In the genomic region with DNA sequence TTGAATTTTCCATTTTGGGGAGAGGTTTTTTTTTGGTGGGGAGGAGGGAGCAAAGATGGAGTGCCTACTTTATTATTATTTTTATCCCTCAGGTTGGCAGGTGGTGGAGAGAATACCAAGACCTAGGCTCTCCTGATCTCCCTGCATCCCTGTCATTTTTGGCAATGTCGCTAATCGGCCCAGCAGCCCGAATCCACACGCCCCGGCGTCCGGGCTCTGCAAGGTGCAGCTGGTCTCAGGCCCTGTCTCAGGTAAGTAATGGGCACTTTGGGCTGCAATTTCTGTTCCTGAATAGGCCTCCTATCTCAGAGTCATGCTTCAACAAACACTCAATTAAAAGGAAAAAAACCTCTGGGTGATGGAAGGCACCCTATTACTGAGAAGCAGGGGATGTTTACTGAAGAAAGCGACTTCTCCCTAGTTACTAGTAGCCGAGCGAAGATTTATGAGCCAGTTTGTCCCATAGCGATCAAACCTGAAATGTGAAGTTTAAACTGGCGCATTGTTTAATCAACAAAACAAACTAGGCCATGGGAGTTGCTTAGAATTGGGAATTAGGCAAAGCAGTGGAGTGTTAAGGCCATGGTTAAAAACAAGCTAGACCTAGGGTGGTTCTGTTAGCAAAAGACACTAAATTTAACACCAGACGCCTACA, we compare ENCODE assay signal across 29 cellular contexts.
"Had no signal": no experiment of that assay in that cellular context is flagged by ENCODE, and none has a peak within 500 bp of the region (broad histone marks: within the 10 kb centered on the region; RNA-seq: fewer than 3 reads in every experiment).

No MANE protein-coding gene starts in this region.

- H3K36me3 ChIP-seq: brain microvascular endothelial cell, colonic mucosa, right lobe of liver, suprapubic skin, transverse colon, uterus, WERI-Rb-1 had no signal

- H3K9me3 ChIP-seq: colonic mucosa, right lobe of liver, suprapubic skin, transverse colon, uterus had no signal

- H3K9me3 Mint-ChIP-seq: central memory CD8-positive, alpha-beta T cell; endodermal cell; nephron progenitor cell; stimulated activated naive CD8-positive, alpha-beta T cell treated with anti-CD3 and anti-CD28 coated beads, Interleukin-15, Interleukin-2, amounts not matched to agents 100 ng/mL and 50 ng/mL, for 24 hours had no signal

- H3K27me3 Mint-ChIP-seq: central memory CD8-positive, alpha-beta T cell had no signal

- H3K27ac Mint-ChIP-seq: endodermal cell; stimulated activated naive CD8-positive, alpha-beta T cell treated with anti-CD3 and anti-CD28 coated beads, Interleukin-15, Interleukin-2, amounts not matched to agents 100 ng/mL and 50 ng/mL, for 24 hours had no signal

- H3K4me3 ChIP-seq: colonic mucosa, lung, right lobe of liver, suprapubic skin, transverse colon, uterus had no signal

- H3K4me1 Mint-ChIP-seq: central memory CD8-positive, alpha-beta T cell had no signal

- ATAC-seq: left colon, right lobe of liver had no signal

- H3K4me3 Mint-ChIP-seq: central memory CD8-positive, alpha-beta T cell; endodermal cell; nephron progenitor cell; stimulated activated naive CD8-positive, alpha-beta T cell treated with anti-CD3 and anti-CD28 coated beads, Interleukin-15, Interleukin-2, amounts not matched to agents 100 ng/mL and 50 ng/mL, for 24 hours had no signal

- H3K27ac ChIP-seq: brain microvascular endothelial cell, colonic mucosa, right lobe of liver, suprapubic skin, transverse colon, uterus, WERI-Rb-1 had no signal

- H3K4me1 ChIP-seq: colonic mucosa, right lobe of liver, suprapubic skin, transverse colon, uterus had no signal

- H3K27me3 ChIP-seq: brain microvascular endothelial cell, colonic mucosa, right lobe of liver, suprapubic skin, transverse colon, uterus had no signal

- DNase-seq: activated CD4-positive, alpha-beta T cell treated with anti-CD3 and anti-CD28 coated beads for 1 hour; activated CD8-positive, alpha-beta memory T cell treated with anti-CD3 and anti-CD28 coated beads for 24 hours; activated CD8-positive, alpha-beta memory T cell treated with anti-CD3 and anti-CD28 coated beads, Interleukin-2, amount 50 U/mL, for 48 hours; activated effector memory CD4-positive, alpha-beta T cell treated with anti-CD3 and anti-CD28 coated beads, Interleukin-2, amount 50 U/mL, for 16 hours; activated naive CD4-positive, alpha-beta T cell treated with anti-CD3 and anti-CD28 coated beads, Interleukin-2, amount 50 U/mL, for 16 hours; activated T-cell treated with anti-CD3 and anti-CD28 coated beads, Interleukin-2, amount 50 U/mL, for 48 hours; aorta; brain microvascular endothelial cell; colonic mucosa; endodermal cell; erythroblast; foreskin melanocyte; glutamatergic neuron; hypothalamus; islet precursor cell; left colon; midbrain; nephron progenitor cell; right lobe of liver; small intestine; stimulated activated CD4-positive, alpha-beta T cell treated with anti-CD3 and anti-CD28 coated beads, Interleukin-15, amount 100 ng/mL, for 24 hours; stimulated activated CD4-positive, alpha-beta T cell treated with anti-CD3 and anti-CD28 coated beads, Interleukin-2, amount 100 ng/mL, for 48 hours; transverse colon; uterus; WERI-Rb-1 had no signal
